In the genomic region with DNA sequence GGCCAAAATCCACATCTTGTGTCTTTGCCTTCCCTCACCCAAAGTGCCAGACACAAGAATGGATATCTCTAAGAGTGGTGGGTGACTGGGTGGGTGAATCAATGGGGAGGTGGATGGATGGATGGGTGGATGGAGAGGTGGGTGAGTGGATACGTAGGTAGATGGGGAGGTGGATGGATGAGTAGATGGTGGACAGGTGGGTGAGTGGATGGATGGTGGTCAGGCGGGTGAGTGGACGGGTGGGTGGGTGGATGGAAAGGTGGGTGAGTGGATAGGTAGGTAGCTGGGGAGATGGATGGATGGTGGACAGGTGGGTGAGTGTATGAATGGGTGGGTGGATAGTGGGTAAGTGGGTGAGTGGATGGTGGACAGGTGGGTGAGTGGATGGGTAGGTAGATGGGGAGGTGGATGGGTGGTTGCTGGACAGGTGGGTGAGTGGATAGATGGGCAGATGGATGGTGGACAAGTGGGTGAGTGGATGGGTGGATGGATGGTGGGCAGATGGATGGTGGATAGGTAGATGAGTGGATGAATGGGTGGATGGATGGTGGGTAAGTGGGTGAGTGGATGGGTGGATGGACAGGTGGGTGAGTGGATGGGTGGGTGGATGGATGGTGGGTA, we compare ENCODE assay signal across 21 cellular contexts. TPM values are rescaled to one million over a fixed set of nuclear protein-coding genes. Genes with fewer than 3 reads are reported as not detected.
DNase-seq lines count a peak whose midpoint lies in the region; ATAC-seq and TF ChIP-seq lines count a peak whose summit lies in the region.
"Had no signal": no experiment of that assay in that cellular context is flagged by ENCODE, and none has a peak within 500 bp of the region (broad histone marks: within the 10 kb centered on the region; RNA-seq: fewer than 3 reads in every experiment).

No MANE protein-coding gene starts in this region.

- ATAC-seq in activated T-cell treated with anti-CD3 and anti-CD28 coated beads, Interleukin-2, amount 50 U/mL, for 72 hours (replicated peaks in 1 of 2), result no peak
- no peak for ATAC-seq in IMR-90 (ENCODE audit: low read depth)
- no peak for ATAC-seq in HG02885 (IDR thresholded peaks at IDR 0.05; ENCODE audit: poor library complexity, unreplicated experiment)
- no peak for ATAC-seq in activated CD8-positive, alpha-beta T cell treated with anti-CD3 and anti-CD28 coated beads for 36 hours
- ATAC-seq: GM23338; naive thymus-derived CD8-positive, alpha-beta T cell had no signal

- no peaks in the 10 kb centered on the region for H3K9me3 Mint-ChIP-seq in activated T-cell treated with anti-CD3 and anti-CD28 coated beads, Interleukin-2, amount 50 U/mL, for 72 hours
- H3K9me3 Mint-ChIP-seq in glutamatergic neuron (ENCODE audit: unreplicated experiment), result peaks cover 11% of the 10 kb centered on the region
- no peaks in the 10 kb centered on the region for H3K9me3 Mint-ChIP-seq in activated CD8-positive, alpha-beta T cell treated with anti-CD3 and anti-CD28 coated beads for 36 hours
- H3K9me3 Mint-ChIP-seq: activated CD4-positive, alpha-beta T cell treated with anti-CD3 and anti-CD28 coated beads, Interleukin-2, amount 10 ng/mL, durations not matched to agents 7 days and 5 days; CD4-positive, CD25-positive, alpha-beta regulatory T cell; GM23338; naive thymus-derived CD8-positive, alpha-beta T cell; stimulated activated naive CD8-positive, alpha-beta T cell treated with anti-CD3 and anti-CD28 coated beads, Interleukin-15, Interleukin-2, amounts not matched to agents 100 ng/mL and 50 ng/mL, for 24 hours had no signal

- BruUV-seq in IMR-90 (replicated peaks; lab: Mats Ljungman, UMichigan) (no TSS peak), OCI-LY7 (replicated peaks; lab: Mats Ljungman, UMichigan) (no TSS peak)

- no peak overlapping the region for H3K4me3 ChIP-seq in IMR-90 (ENCODE audit: insufficient read depth, low read depth, low read length)
- no peak overlapping the region for H3K4me3 ChIP-seq in sigmoid colon
- no peak overlapping the region for H3K4me3 ChIP-seq in OCI-LY7 (ENCODE audit: low read depth, low read length, poor library complexity, severe bottlenecking)
- H3K4me3 ChIP-seq: GM23338, PC-9, upper lobe of left lung had no signal

- CTCF ChIA-PET in IMR-90 (lab: Yijun Ruan, JAX) (no interaction called here), OCI-LY7 (lab: Charles Lee; ENCODE audit: unreplicated experiment) (no interaction called here)
- CTCF ChIA-PET in activated CD8-positive, alpha-beta T cell treated with anti-CD3 and anti-CD28 coated beads for 36 hours (lab: Charles Lee), result no interaction called here

- H3K27me3 ChIP-seq in IMR-90 (ENCODE audit: control insufficient read depth, insufficient read depth, low read length) (no peaks in the 10 kb centered on the region), sigmoid colon (no peaks in the 10 kb centered on the region)
- H3K27me3 ChIP-seq: upper lobe of left lung had no signal

- no peak overlapping the region for H2AFZ ChIP-seq in IMR-90 (replicated peaks; ENCODE audit: low read length, poor library complexity)
- H2AFZ ChIP-seq in OCI-LY7 (ENCODE audit: low read length), result no peak overlapping the region
- H2AFZ ChIP-seq: GM23338, PC-9 had no signal

- H3K27me3 Mint-ChIP-seq in activated T-cell treated with anti-CD3 and anti-CD28 coated beads, Interleukin-2, amount 50 U/mL, for 72 hours (ENCODE audit: low read depth), result no peaks in the 10 kb centered on the region
- H3K27me3 Mint-ChIP-seq in glutamatergic neuron (ENCODE audit: unreplicated experiment), result peaks cover 11% of the 10 kb centered on the region
- H3K27me3 Mint-ChIP-seq in activated CD8-positive, alpha-beta T cell treated with anti-CD3 and anti-CD28 coated beads for 36 hours, result no peaks in the 10 kb centered on the region
- H3K27me3 Mint-ChIP-seq: activated CD4-positive, alpha-beta T cell treated with anti-CD3 and anti-CD28 coated beads, Interleukin-2, amount 10 ng/mL, durations not matched to agents 7 days and 5 days; CD4-positive, CD25-positive, alpha-beta regulatory T cell; naive thymus-derived CD8-positive, alpha-beta T cell; stimulated activated naive CD8-positive, alpha-beta T cell treated with anti-CD3 and anti-CD28 coated beads, Interleukin-15, Interleukin-2, amounts not matched to agents 100 ng/mL and 50 ng/mL, for 24 hours had no signal

- no peaks in the 10 kb centered on the region for H3K79me1 ChIP-seq in IMR-90 (ENCODE audit: low read depth in 1 of 2, low read length in 2 of 2)

- no peak overlapping the region for H3K14ac ChIP-seq in IMR-90 (replicated peaks; ENCODE audit: low read depth, low read length)

- peak overlapping the region; percentile 33 for H2BK5ac ChIP-seq in IMR-90 (ENCODE audit: low read depth, low read length, poor library complexity, severe bottlenecking)

- POLR2A ChIA-PET in IMR-90 (lab: Charles Lee; ENCODE audit: unreplicated experiment), result no interaction called here
- POLR2A ChIA-PET in OCI-LY7 (lab: Charles Lee), result no interaction called here
- POLR2A ChIA-PET in activated CD8-positive, alpha-beta T cell treated with anti-CD3 and anti-CD28 coated beads for 36 hours (lab: Charles Lee), result no interaction called here

- no peaks in the 10 kb centered on the region for H3K4me1 ChIP-seq in IMR-90 (ENCODE audit: control insufficient read depth, insufficient read depth, low read length)
- no peaks in the 10 kb centered on the region for H3K4me1 ChIP-seq in sigmoid colon
- H3K4me1 ChIP-seq in OCI-LY7 (ENCODE audit: insufficient read depth, low read length, poor library complexity, severe bottlenecking), result no peaks in the 10 kb centered on the region

- TF ChIP-seq EP300 in sigmoid colon (IDR thresholded peaks at IDR 0.05), result no peak

- H2BK15ac ChIP-seq in IMR-90 (ENCODE audit: low read depth, low read length), result no peak overlapping the region

- H3K4me2 ChIP-seq in IMR-90 (ENCODE audit: low read depth, low read length) (no peak overlapping the region), OCI-LY7 (ENCODE audit: low read length) (no peak overlapping the region)
- H3K4me2 ChIP-seq: GM23338, PC-9 had no signal

- no peak overlapping the region for H4K8ac ChIP-seq in IMR-90 (ENCODE audit: low read depth in 2 of 2, low read length in 2 of 2)

- TF ChIP-seq POLR2A in IMR-90 (IDR thresholded peaks at IDR 0.05; ENCODE audit: low read depth, low read length) (no peak), sigmoid colon (IDR thresholded peaks at IDR 0.05) (no peak)

- no peak overlapping the region for H3K18ac ChIP-seq in IMR-90 (ENCODE audit: low read depth, low read length)

- no peak overlapping the region for H3K4ac ChIP-seq in IMR-90 (ENCODE audit: low read depth, low read length)

- H3K9me3 ChIP-seq in IMR-90 (ENCODE audit: control insufficient read depth, insufficient read depth, low read length), result no peaks in the 10 kb centered on the region
- H3K9me3 ChIP-seq in sigmoid colon, result no peaks in the 10 kb centered on the region
- no peaks in the 10 kb centered on the region for H3K9me3 ChIP-seq in OCI-LY7 (ENCODE audit: low read length)
- H3K9me3 ChIP-seq: upper lobe of left lung had no signal

- DNase-seq in activated T-cell treated with anti-CD3 and anti-CD28 coated beads, Interleukin-2, amount 50 U/mL, for 72 hours, result no peak
- no peak for DNase-seq in activated T-cell treated with anti-CD3 and anti-CD28 coated beads for 4 hours
- DNase-seq in IMR-90, result no peak
- peak; percentile 1 for DNase-seq in glutamatergic neuron
- DNase-seq in sigmoid colon, result peak; percentile 35
- no peak for DNase-seq in OCI-LY7 (ENCODE audit: low spot score)
- DNase-seq in activated CD8-positive, alpha-beta T cell treated with anti-CD3 and anti-CD28 coated beads for 36 hours, result no peak
- DNase-seq: activated CD4-positive, alpha-beta T cell treated with anti-CD3 and anti-CD28 coated beads, Interleukin-2, amount 10 ng/mL, durations not matched to agents 7 days and 5 days; caudate nucleus; CD4-positive, CD25-positive, alpha-beta regulatory T cell; DMS79; mesenchymal stem cell; NCI-H146; NCI-H774; PC-9; stimulated activated CD4-positive, alpha-beta T cell treated with anti-CD3 and anti-CD28 coated beads, Interleukin-15, amount 100 ng/mL, for 24 hours had no signal

- H3K27ac Mint-ChIP-seq in activated T-cell treated with anti-CD3 and anti-CD28 coated beads, Interleukin-2, amount 50 U/mL, for 72 hours, result peak overlapping the region; percentile 65
- H3K27ac Mint-ChIP-seq in glutamatergic neuron (ENCODE audit: unreplicated experiment), result no peak overlapping the region
- H3K27ac Mint-ChIP-seq in activated CD8-positive, alpha-beta T cell treated with anti-CD3 and anti-CD28 coated beads for 36 hours, result no peak overlapping the region
- H3K27ac Mint-ChIP-seq: CD4-positive, CD25-positive, alpha-beta regulatory T cell; stimulated activated naive CD8-positive, alpha-beta T cell treated with anti-CD3 and anti-CD28 coated beads, Interleukin-15, Interleukin-2, amounts not matched to agents 100 ng/mL and 50 ng/mL, for 24 hours had no signal

- no peaks in the 10 kb centered on the region for H3K79me2 ChIP-seq in OCI-LY7 (ENCODE audit: insufficient read depth, low read depth, low read length)

- H2BK120ac ChIP-seq in IMR-90 (ENCODE audit: low read depth, low read length), result no peak overlapping the region

- no peak overlapping the region for H4K5ac ChIP-seq in IMR-90 (ENCODE audit: low read depth, low read length)

- no peak overlapping the region; the same call in 1 of the 2 replicates for H2AK5ac ChIP-seq in IMR-90 (ENCODE audit: low read depth, low read length)

- H3K9me2 ChIP-seq in OCI-LY7 (ENCODE audit: insufficient read depth, low read length), result no peaks in the 10 kb centered on the region

- 98% methylated on average over 3 of the region's 3 CpGs; no CpG with 5 or more reads in 1 of the 2 experiments for WGBS in IMR-90 (ENCODE audit: extremely low coverage in 2 of 2, insufficient read length in 1 of 2), 2 experiments
- WGBS in sigmoid colon, 2 donors, result 94 to 95% methylated on average over 3 of the region's 3 CpGs

- no peak overlapping the region for H3K4me3 Mint-ChIP-seq in activated T-cell treated with anti-CD3 and anti-CD28 coated beads, Interleukin-2, amount 50 U/mL, for 72 hours
- H3K4me3 Mint-ChIP-seq in glutamatergic neuron (ENCODE audit: unreplicated experiment), result no peak overlapping the region
- no peak overlapping the region for H3K4me3 Mint-ChIP-seq in activated CD8-positive, alpha-beta T cell treated with anti-CD3 and anti-CD28 coated beads for 36 hours
- H3K4me3 Mint-ChIP-seq: activated CD4-positive, alpha-beta T cell treated with anti-CD3 and anti-CD28 coated beads, Interleukin-2, amount 10 ng/mL, durations not matched to agents 7 days and 5 days; CD4-positive, CD25-positive, alpha-beta regulatory T cell; GM23338; naive thymus-derived CD8-positive, alpha-beta T cell; stimulated activated naive CD8-positive, alpha-beta T cell treated with anti-CD3 and anti-CD28 coated beads, Interleukin-15, Interleukin-2, amounts not matched to agents 100 ng/mL and 50 ng/mL, for 24 hours had no signal

- in situ Hi-C loops in IMR-90 (cut with MboI; ENCODE audit: low sequenced_read_pairs), result no loop called here

- peaks cover 7% of the 10 kb centered on the region; the same call in 1 of the 2 replicates for H3K9me1 ChIP-seq in IMR-90 (ENCODE audit: insufficient read depth, low read length)

- H4K20me1 ChIP-seq in IMR-90 (ENCODE audit: insufficient read depth, low read length), result peaks cover 3% of the 10 kb centered on the region; the same call in 1 of the 2 replicates
- no peaks in the 10 kb centered on the region for H4K20me1 ChIP-seq in OCI-LY7 (ENCODE audit: insufficient read depth, low read length)

- no peak overlapping the region for H3K27ac ChIP-seq in IMR-90 (ENCODE audit: insufficient read depth, low read length)
- H3K27ac ChIP-seq in sigmoid colon, result no peak overlapping the region
- no peak overlapping the region for H3K27ac ChIP-seq in OCI-LY7 (ENCODE audit: low read depth, low read length, poor library complexity, severe bottlenecking)
- H3K27ac ChIP-seq: PC-9, upper lobe of left lung had no signal

- H3K36me3 Mint-ChIP-seq in activated T-cell treated with anti-CD3 and anti-CD28 coated beads, Interleukin-2, amount 50 U/mL, for 72 hours (ENCODE audit: insufficient read depth in 2 of 2), result no peaks in the 10 kb centered on the region
- no peaks in the 10 kb centered on the region for H3K36me3 Mint-ChIP-seq in glutamatergic neuron (ENCODE audit: unreplicated experiment)
- no peaks in the 10 kb centered on the region for H3K36me3 Mint-ChIP-seq in activated CD8-positive, alpha-beta T cell treated with anti-CD3 and anti-CD28 coated beads for 36 hours (ENCODE audit: low read depth)
- H3K36me3 Mint-ChIP-seq: CD4-positive, CD25-positive, alpha-beta regulatory T cell; naive thymus-derived CD8-positive, alpha-beta T cell had no signal

- H3K4me1 Mint-ChIP-seq in activated T-cell treated with anti-CD3 and anti-CD28 coated beads, Interleukin-2, amount 50 U/mL, for 72 hours (ENCODE audit: low read depth), result no peaks in the 10 kb centered on the region
- H3K4me1 Mint-ChIP-seq in glutamatergic neuron (ENCODE audit: low read depth, unreplicated experiment), result peaks cover 9% of the 10 kb centered on the region
- no peaks in the 10 kb centered on the region for H3K4me1 Mint-ChIP-seq in activated CD8-positive, alpha-beta T cell treated with anti-CD3 and anti-CD28 coated beads for 36 hours (ENCODE audit: low read depth)
- H3K4me1 Mint-ChIP-seq: activated CD4-positive, alpha-beta T cell treated with anti-CD3 and anti-CD28 coated beads, Interleukin-2, amount 10 ng/mL, durations not matched to agents 7 days and 5 days; naive thymus-derived CD8-positive, alpha-beta T cell had no signal

- H2BK20ac ChIP-seq in IMR-90 (ENCODE audit: low read depth, low read length), result no peak overlapping the region

- no peak overlapping the region for H3K23ac ChIP-seq in IMR-90 (ENCODE audit: low read depth, low read length)

- intact Hi-C loops in IMR-90 (cut with micrococcal nuclease) (no loop called here), sigmoid colon (cut with DNase I) (no loop called here), OCI-LY7 (cut with micrococcal nuclease; ENCODE audit: unreplicated experiment) (no loop called here)
- intact Hi-C loops in activated CD8-positive, alpha-beta T cell treated with anti-CD3 and anti-CD28 coated beads for 36 hours (cut with micrococcal nuclease), result no loop called here

- dilution Hi-C loops in IMR-90 (cut with HindIII; ENCODE audit: low sequenced_read_pairs, unreplicated experiment), result no loop called here

- H3K56ac ChIP-seq in IMR-90 (ENCODE audit: extremely low read depth, insufficient read depth, low read length), result no peak overlapping the region

- TF ChIP-seq CTCF in IMR-90 (conservative IDR thresholded peaks at IDR 0.05; ENCODE audit: low read depth, low read length), result no peak
- no peak for TF ChIP-seq CTCF in glutamatergic neuron (IDR thresholded peaks at IDR 0.05; ENCODE audit: partially characterized antibody, unreplicated experiment)
- no peak for TF ChIP-seq CTCF in sigmoid colon (IDR thresholded peaks at IDR 0.05)
- no peak for TF ChIP-seq CTCF in OCI-LY7 (conservative IDR thresholded peaks at IDR 0.05; ENCODE audit: low read length)
- no peak for TF ChIP-seq CTCF in activated CD8-positive, alpha-beta T cell treated with anti-CD3 and anti-CD28 coated beads for 36 hours (IDR thresholded peaks at IDR 0.05)

- no peak for TF ChIP-seq RAD21 in IMR-90 (IDR thresholded peaks at IDR 0.05; ENCODE audit: low read length)

- no peak overlapping the region for H2AK9ac ChIP-seq in IMR-90 (replicated peaks; ENCODE audit: low read depth, low read length, poor library complexity)

- no peak overlapping the region for H4K91ac ChIP-seq in IMR-90 (ENCODE audit: insufficient read depth, low read depth, low read length)

- no peak overlapping the region for H3K9ac ChIP-seq in IMR-90 (ENCODE audit: low read depth, low read length)

- H3K36me3 ChIP-seq in IMR-90 (ENCODE audit: control insufficient read depth, insufficient read depth, low read length), result peaks cover 54% of the 10 kb centered on the region
- H3K36me3 ChIP-seq in sigmoid colon, result peaks cover 0 to 41% (median 3%) of the 10 kb centered on the region in 4 donors
- no peaks in the 10 kb centered on the region for H3K36me3 ChIP-seq in OCI-LY7 (ENCODE audit: insufficient read depth, low read length)

RNA-seq across cellular contexts. Expression of gene SLC19A1, which starts 34.2 kb away (rescaled TPM):
- total RNA-seq in activated T-cell treated with anti-CD3 and anti-CD28 coated beads, Interleukin-2, amount 50 U/mL, for 72 hours, result 10 to 100 TPM; 30.4 to 40.1 TPM
- total RNA-seq in IMR-90 (2012; rRNA removed) (2.2 and 3.3 TPM in 2 replicates), glutamatergic neuron (ENCODE audit: unreplicated experiment) (53.3 TPM), sigmoid colon (1 to 10 TPM; 2.1 to 6.4 (median 2.5) TPM), OCI-LY7 (2022) (41.1 and 41.2 TPM in 2 replicates)
- polyA plus RNA-seq in IMR-90 (2012; rRNA removed) (16.2 and 22.6 TPM in 2 replicates), sigmoid colon (10 to 100 TPM in 1 of 3 donors, 1 to 10 TPM in 2; 1.8 to 10.7 (median 3.2) TPM)
- 5.3 and 15.6 TPM in 2 replicates for polyA plus RNA-seq in IMR-90 (2012; cell fraction: cytosol; rRNA removed)
- 8.6 and 25.8 TPM in 2 replicates for polyA plus RNA-seq in IMR-90 (2012; cell fraction: nucleus; rRNA removed; ENCODE audit: low replicate concordance)
- total RNA-seq in OCI-LY7 (2014; rRNA removed; shearing (Covaris generic)), result 13.2 and 17.9 TPM in 2 replicates
- 10 to 100 TPM; 40.1 to 46.1 TPM for total RNA-seq in activated CD8-positive, alpha-beta T cell treated with anti-CD3 and anti-CD28 coated beads for 36 hours

Comparison
In these comparisons a context has a peak if more than half of its experiments do, and no peak if none do; other contexts are left out.
1. DNase-seq: peak in glutamatergic neuron (single experiment) and sigmoid colon (single experiment); none in activated T-cell treated with anti-CD3 and anti-CD28 coated beads, Interleukin-2, amount 50 U/mL, for 72 hours (0 of 2), activated T-cell treated with anti-CD3 and anti-CD28 coated beads for 4 hours (single experiment), IMR-90 (single experiment), OCI-LY7 (single experiment) and activated CD8-positive, alpha-beta T cell treated with anti-CD3 and anti-CD28 coated beads for 36 hours (single experiment).